32 cellular contexts compared by ENCODE assay signal in genomic region chr6:50992704-50993625, GRCh38.
"Had no signal": no experiment of that assay in that cellular context is flagged by ENCODE, and none has a peak within 500 bp of the region (broad histone marks: within the 10 kb centered on the region; RNA-seq: fewer than 3 reads in every experiment).

No MANE protein-coding gene starts in this region.

- FAIRE-seq: TTC549 had no signal

- H3K36me3 ChIP-seq: brain microvascular endothelial cell, cardiac muscle cell, MG63, SJSA1 had no signal

- H3K9ac ChIP-seq: SK-N-SH had no signal

- H3K4me1 ChIP-seq: SJSA1 had no signal

- H3K4me3 ChIP-seq: cardiac muscle cell, MG63, SJSA1 had no signal

- ATAC-seq: activated CD8-positive, alpha-beta T cell treated with anti-CD3 and anti-CD28 coated beads for 36 hours; activated T-cell treated with anti-CD3 and anti-CD28 coated beads, Interleukin-2, amount 50 U/mL, for 72 hours; activated T-helper 17 cell treated with anti-CD3 and anti-CD28 coated beads, Interleukin-2, amount 50 U/mL, for 72 hours had no signal

- H3K27me3 Mint-ChIP-seq: activated CD4-positive, alpha-beta T cell treated with anti-CD3 and anti-CD28 coated beads, Interleukin-2, amount 10 ng/mL, durations not matched to agents 24 days and 14 days; activated CD8-positive, alpha-beta T cell treated with anti-CD3 and anti-CD28 coated beads for 36 hours; activated naive CD8-positive, alpha-beta T cell treated with anti-CD3 and anti-CD28 coated beads for 36 hours; activated T-helper 17 cell treated with anti-CD3 and anti-CD28 coated beads, Interleukin-2, amount 50 U/mL, for 72 hours; central memory CD8-positive, alpha-beta T cell had no signal

- H3K4me3 Mint-ChIP-seq: activated CD4-positive, alpha-beta T cell treated with anti-CD3 and anti-CD28 coated beads, Interleukin-2, amount 10 ng/mL, durations not matched to agents 24 days and 14 days; activated CD8-positive, alpha-beta T cell treated with anti-CD3 and anti-CD28 coated beads for 36 hours; activated naive CD8-positive, alpha-beta T cell treated with anti-CD3 and anti-CD28 coated beads for 36 hours; activated T-cell treated with anti-CD3 and anti-CD28 coated beads, Interleukin-2, amount 50 U/mL, for 72 hours; activated T-helper 17 cell treated with anti-CD3 and anti-CD28 coated beads, Interleukin-2, amount 50 U/mL, for 72 hours; central memory CD8-positive, alpha-beta T cell; T-helper 1 cell treated with Interleukin-12 subunit alpha and Interleukin-12 subunit beta and Interleukin-4 antibody, amounts not matched to agents 30 μg/mL and 1 μg/mL, for 36 hours; T-helper 2 cell treated with Interferon-gamma antibody and Interleukin-4, amounts not matched to agents 5 μg/mL and 100 μg/mL, for 36 hours had no signal

- H3K27me3 ChIP-seq: brain microvascular endothelial cell, cardiac muscle cell, MG63, SJSA1 had no signal

- H3K27ac Mint-ChIP-seq: activated CD4-positive, alpha-beta T cell treated with anti-CD3 and anti-CD28 coated beads, Interleukin-2, amount 10 ng/mL, durations not matched to agents 24 days and 14 days; activated CD8-positive, alpha-beta T cell treated with anti-CD3 and anti-CD28 coated beads for 36 hours; activated naive CD8-positive, alpha-beta T cell treated with anti-CD3 and anti-CD28 coated beads for 36 hours; activated T-cell treated with anti-CD3 and anti-CD28 coated beads, Interleukin-2, amount 50 U/mL, for 72 hours; activated T-helper 17 cell treated with anti-CD3 and anti-CD28 coated beads, Interleukin-2, amount 50 U/mL, for 72 hours; T-helper 1 cell treated with Interleukin-12 subunit alpha and Interleukin-12 subunit beta and Interleukin-4 antibody, amounts not matched to agents 30 μg/mL and 1 μg/mL, for 36 hours; T-helper 2 cell treated with Interferon-gamma antibody and Interleukin-4, amounts not matched to agents 5 μg/mL and 100 μg/mL, for 36 hours had no signal

- DNase-seq: activated CD4-positive, alpha-beta T cell treated with anti-CD3 and anti-CD28 coated beads, Interleukin-2, amount 10 ng/mL, durations not matched to agents 24 days and 14 days; activated CD4-positive, alpha-beta T cell treated with anti-CD3 and anti-CD28 coated beads, Interleukin-2, amount 50 U/mL, for 4 hours; activated CD8-positive, alpha-beta T cell treated with anti-CD3 and anti-CD28 coated beads for 36 hours; activated effector memory CD4-positive, alpha-beta T cell treated with anti-CD3 and anti-CD28 coated beads, Interleukin-2, amount 50 U/mL, for 16 hours; activated naive CD4-positive, alpha-beta T cell; activated naive CD4-positive, alpha-beta T cell treated with anti-CD3 and anti-CD28 coated beads, Interleukin-2, amount 50 U/mL, for 16 hours; activated naive CD8-positive, alpha-beta T cell treated with anti-CD3 and anti-CD28 coated beads for 36 hours; activated T-cell treated with anti-CD3 and anti-CD28 coated beads, Interleukin-2, amount 50 U/mL, for 1 hour; activated T-cell treated with anti-CD3 and anti-CD28 coated beads, Interleukin-2, amount 50 U/mL, for 72 hours; amniotic stem cell; aorta; brain microvascular endothelial cell; Karpas-422; MG63; NCI-H1048; NCI-H1105 treated with DMSO at 0.1 percent for 48 hours; NCI-H146; NCI-H2029 treated with DMSO at 0.1 percent for 48 hours; NCI-H2107; NCI-H345; NCI-H524 treated with DMSO at 0.1 percent for 48 hours; NK-92 treated with Interleukin-12 subunit alpha and Interleukin-12 subunit beta, amount 100 ng/mL, for 24 hours; OCI-M1; SHP77; SK-N-SH had no signal

- H3K4me1 Mint-ChIP-seq: activated CD4-positive, alpha-beta T cell treated with anti-CD3 and anti-CD28 coated beads, Interleukin-2, amount 10 ng/mL, durations not matched to agents 24 days and 14 days; activated naive CD8-positive, alpha-beta T cell treated with anti-CD3 and anti-CD28 coated beads for 36 hours; activated T-helper 17 cell treated with anti-CD3 and anti-CD28 coated beads, Interleukin-2, amount 50 U/mL, for 72 hours; central memory CD8-positive, alpha-beta T cell had no signal

- H3K36me3 Mint-ChIP-seq: activated naive CD8-positive, alpha-beta T cell treated with anti-CD3 and anti-CD28 coated beads for 36 hours had no signal

- H3K9me3 ChIP-seq: MG63, SJSA1, SK-N-SH had no signal

- H3K9me3 Mint-ChIP-seq: activated CD4-positive, alpha-beta T cell treated with anti-CD3 and anti-CD28 coated beads, Interleukin-2, amount 10 ng/mL, durations not matched to agents 24 days and 14 days; activated CD8-positive, alpha-beta T cell treated with anti-CD3 and anti-CD28 coated beads for 36 hours; activated naive CD8-positive, alpha-beta T cell treated with anti-CD3 and anti-CD28 coated beads for 36 hours; T-helper 1 cell treated with Interleukin-12 subunit alpha and Interleukin-12 subunit beta and Interleukin-4 antibody, amounts not matched to agents 30 μg/mL and 1 μg/mL, for 36 hours had no signal

- H3K27ac ChIP-seq: brain microvascular endothelial cell, cardiac muscle cell, SJSA1 had no signal

- H3K4me2 ChIP-seq: SK-N-SH had no signal
